ENCODE assay signal across 16 cellular contexts in genomic region chr11:27280131-27280530, GRCh38.
"Had no signal": no experiment of that assay in that cellular context is flagged by ENCODE, and none has a peak within 500 bp of the region (broad histone marks: within the 10 kb centered on the region; RNA-seq: fewer than 3 reads in every experiment).

No MANE protein-coding gene starts in this region.

- ATAC-seq: foreskin keratinocyte; heart left ventricle; mucosa of descending colon; naive thymus-derived CD8-positive, alpha-beta T cell; pancreas; right cardiac atrium had no signal

- H3K36me3 ChIP-seq: heart left ventricle, pancreas had no signal

- H3K4me3 Mint-ChIP-seq: naive thymus-derived CD8-positive, alpha-beta T cell had no signal

- H3K4me3 ChIP-seq: coronary artery, heart left ventricle, mucosa of descending colon, pancreas had no signal

- H3K27me3 Mint-ChIP-seq: progenitor cell of endocrine pancreas had no signal

- H3K9me3 ChIP-seq: heart left ventricle, mucosa of descending colon, pancreas had no signal

- H3K4me1 ChIP-seq: foreskin keratinocyte had no signal

- H3K36me3 Mint-ChIP-seq: naive thymus-derived CD8-positive, alpha-beta T cell had no signal

- H3K27ac ChIP-seq: coronary artery, foreskin keratinocyte, heart left ventricle, pancreas had no signal

- H3K27me3 ChIP-seq: heart left ventricle, pancreas had no signal

- H3K27ac Mint-ChIP-seq: naive thymus-derived CD8-positive, alpha-beta T cell; progenitor cell of endocrine pancreas had no signal

- H3K4me1 Mint-ChIP-seq: naive thymus-derived CD8-positive, alpha-beta T cell had no signal

- DNase-seq: effector CD4-positive, alpha-beta T cell; foreskin keratinocyte; heart left ventricle; hippocampal formation; kidney glomerular epithelial cell; mucosa of descending colon; naive thymus-derived CD8-positive, alpha-beta T cell; occipital lobe; pancreas; right cardiac atrium; small intestine; stimulated activated CD4-positive, alpha-beta T cell treated with anti-CD3 and anti-CD28 coated beads, Interleukin-12 subunit alpha, Interleukin-12 subunit beta, amount 100 ng/mL, for 4 hours; stimulated activated naive CD4-positive, alpha-beta T cell treated with Interleukin-2 at 50 U/mL for 16 hours; trophoblast cell had no signal
